17 cellular contexts compared by ENCODE assay signal in the genomic region with DNA sequence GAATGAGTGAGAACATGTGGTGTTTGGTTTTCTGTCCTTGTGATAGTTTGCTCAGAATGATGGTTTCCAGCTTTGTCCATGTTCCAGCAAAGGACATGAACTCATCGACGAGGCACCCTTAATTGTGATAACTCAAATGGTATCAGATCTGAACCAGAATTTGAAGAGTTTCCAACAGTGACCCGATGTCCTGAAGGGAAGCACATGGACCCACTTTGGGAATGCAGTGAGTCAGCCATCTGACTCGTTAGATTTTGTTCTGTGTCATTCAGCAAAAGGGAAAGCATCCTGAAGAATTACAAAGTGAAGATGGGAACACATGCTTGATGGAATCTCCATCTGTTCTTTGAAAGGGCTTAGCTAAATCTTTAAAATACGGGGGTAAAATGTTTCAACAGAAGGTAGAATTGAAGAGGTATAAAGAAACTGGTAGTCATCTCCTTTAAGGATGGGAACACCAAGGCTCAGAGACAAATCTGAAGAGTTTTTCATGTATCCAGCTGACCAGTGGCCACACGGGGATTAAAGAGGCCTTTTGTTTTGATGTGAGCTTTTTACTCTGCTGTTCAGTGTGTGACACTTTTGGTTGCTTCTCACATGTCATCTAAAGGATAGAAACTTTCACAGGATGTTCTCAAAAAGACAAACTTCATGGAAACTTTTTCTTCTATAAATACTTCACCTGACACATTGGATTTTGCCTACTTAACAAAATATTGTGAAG.
DNase-seq lines count a peak whose midpoint lies in the region; ATAC-seq lines count a peak whose summit lies in the region.
"Had no signal": no experiment of that assay in that cellular context is flagged by ENCODE, and none has a peak within 500 bp of the region (broad histone marks: within the 10 kb centered on the region; RNA-seq: fewer than 3 reads in every experiment).

No MANE protein-coding gene starts in this region.

- ATAC-seq in GM18519 (IDR thresholded peaks at IDR 0.05; ENCODE audit: low FRiP score, unreplicated experiment) (no peak), HG03521 (IDR thresholded peaks at IDR 0.05; ENCODE audit: unreplicated experiment) (no peak)
- ATAC-seq: stimulated activated naive B cell treated with anti-CD40 and anti-IgM and Interleukin-4, amounts not matched to agents 10 μg/mL and 1 μg/mL and 100 μg/mL, for 72 hours had no signal

- DNase-seq in DMS53 (lab: John Stamatoyannopoulos, UW) (peak; percentile 10), DMS53 treated with DMSO at 0.1 percent for 48 hours (lab: John Stamatoyannopoulos, UW; ENCODE audit: unreplicated experiment) (no peak), NCI-H524 (lab: John Stamatoyannopoulos, UW) (peak; percentile 23 to 69), fibroblast of peridontal ligament (ENCODE audit: extremely low read depth) (peak; percentile 42), renal cortical epithelial cell (ENCODE audit: low read depth) (peak; percentile 8), NCI-H1048 (lab: John Stamatoyannopoulos, UW) (no peak)
- DNase-seq: activated CD4-positive, alpha-beta T cell treated with anti-CD3 and anti-CD28 coated beads, Interleukin-2, amount 50 U/mL, for 1 hour; activated CD8-positive, alpha-beta memory T cell treated with anti-CD3 and anti-CD28 coated beads, Interleukin-2, amount 50 U/mL, for 48 hours; DMS79 treated with DMSO at 0.1 percent for 48 hours; hypothalamus; NCI-H146; NCI-H2227 treated with DMSO at 0.1 percent for 48 hours; NK-92 treated with Interleukin-12 subunit alpha and Interleukin-12 subunit beta, amount 100 ng/mL, for 24 hours; stimulated activated CD4-positive, alpha-beta T cell treated with anti-CD3 and anti-CD28 coated beads, Interleukin-15, amount 100 ng/mL, for 24 hours; stimulated activated naive B cell treated with anti-CD40 and anti-IgM and Interleukin-4, amounts not matched to agents 10 μg/mL and 1 μg/mL and 100 μg/mL, for 72 hours had no signal

Comparison
In these comparisons a context has a peak if more than half of its experiments do, and no peak if none do; other contexts are left out.
1. DNase-seq: peak in DMS53 (single experiment), NCI-H524 (2 of 2), fibroblast of peridontal ligament (single experiment) and renal cortical epithelial cell (single experiment); none in DMS53 treated with DMSO at 0.1 percent for 48 hours (single experiment) and NCI-H1048 (single experiment).